Comparison of ENCODE assay signal across 8 cellular contexts in the genomic region with DNA sequence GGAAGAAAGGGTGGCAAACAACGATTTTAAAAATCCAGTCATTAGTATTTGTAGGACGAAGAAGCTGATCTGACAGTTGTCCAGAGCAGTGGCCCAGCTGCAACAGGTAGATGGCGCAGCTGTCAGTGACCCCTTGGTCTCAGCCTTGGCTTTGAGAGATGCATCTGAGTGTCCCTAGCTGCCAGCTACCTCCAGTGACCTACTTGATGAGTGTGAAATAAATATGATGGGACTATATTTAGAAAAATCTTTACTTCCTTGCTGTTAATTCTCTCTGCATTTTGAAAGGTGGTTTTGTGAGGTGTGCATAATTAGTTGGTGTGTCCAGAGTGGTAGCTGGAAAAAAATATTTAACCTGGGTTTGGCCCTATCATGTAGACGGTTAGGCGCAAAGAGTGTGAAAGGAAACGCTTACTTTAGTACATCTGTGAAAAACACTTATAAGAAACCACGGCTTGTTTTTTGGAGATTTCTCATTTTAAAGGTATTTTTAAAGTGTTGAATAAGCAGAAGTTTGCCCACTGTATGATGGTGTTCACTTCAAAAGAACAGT. TPM values are rescaled to one million over a fixed set of nuclear protein-coding genes. Genes with fewer than 3 reads are reported as not detected.
DNase-seq lines count a peak whose midpoint lies in the region; ATAC-seq, FAIRE-seq and TF ChIP-seq lines count a peak whose summit lies in the region.

No MANE protein-coding gene starts in this region.

- H3K4me3 Mint-ChIP-seq in astrocyte (ENCODE audit: unreplicated experiment): peak overlapping the region; percentile 84

- no peaks in the 10 kb centered on the region for H3K27me3 ChIP-seq in BJ (ENCODE audit: control insufficient read depth, insufficient read depth, low read length)
- no peaks in the 10 kb centered on the region for H3K27me3 ChIP-seq in astrocyte (ENCODE audit: insufficient read depth, low read length)
- peaks cover 12% of the 10 kb centered on the region for H3K27me3 ChIP-seq in iPS-15b (ENCODE audit: control insufficient read depth, insufficient read depth, low read length)

- CTCF ChIA-PET in BJ (lab: Yijun Ruan, JAX): interaction anchor here (0.6 to 3.2 kb wide), 8 partner anchors 10 to 169 kb away, joined by 3 to 16 read pairs (median 3); partner anchors contain the start of gene HIBCH

- peak overlapping the region; percentile 19 for H3K27ac ChIP-seq in astrocyte (ENCODE audit: low read depth, low read length)

- H3K9me3 ChIP-seq in astrocyte (ENCODE audit: insufficient read depth, low read depth, low read length): no peaks in the 10 kb centered on the region
- no peaks in the 10 kb centered on the region for H3K9me3 ChIP-seq in iPS-15b (ENCODE audit: control insufficient read depth, insufficient read depth, low read length)

- H3K9ac ChIP-seq in astrocyte (ENCODE audit: low read length): peak overlapping the region; percentile 86
- H3K9ac ChIP-seq in iPS-15b (ENCODE audit: low read depth, low read length): no peak overlapping the region

- peak; percentile 40 for TF ChIP-seq CTCF in BJ (IDR thresholded peaks at IDR 0.05; ENCODE audit: insufficient read depth, low read depth, low read length)
- TF ChIP-seq CTCF in astrocyte (IDR thresholded peaks at IDR 0.05; ENCODE audit: insufficient read depth, low read depth, low read length): peak; percentile 18

- peaks cover 18% of the 10 kb centered on the region for H3K79me2 ChIP-seq in astrocyte (ENCODE audit: insufficient read depth, low read length)

- FAIRE-seq in astrocyte (lab: Jason Lieb, UNC): no peak

- no peaks in the 10 kb centered on the region for H3K27me3 Mint-ChIP-seq in astrocyte (ENCODE audit: low read depth, unreplicated experiment)

- H2AFZ ChIP-seq in astrocyte (ENCODE audit: low read depth, low read length): peak overlapping the region; percentile 97

- ATAC-seq in GM18861 (IDR thresholded peaks at IDR 0.05; ENCODE audit: unreplicated experiment) (peak; percentile 64), HG02981 (IDR thresholded peaks at IDR 0.05; ENCODE audit: unreplicated experiment) (peak; percentile 52), sciatic nerve (peak; percentile 76)

- H3K4me1 Mint-ChIP-seq in astrocyte (ENCODE audit: low read depth, unreplicated experiment): peaks cover 4% of the 10 kb centered on the region

- H3K4me2 ChIP-seq in astrocyte (ENCODE audit: low read length): peak overlapping the region; percentile 96

- no peak overlapping the region for H3K27ac Mint-ChIP-seq in astrocyte (ENCODE audit: unreplicated experiment)

- H3K36me3 ChIP-seq in BJ (ENCODE audit: control insufficient read depth, insufficient read depth, low read length): no peaks in the 10 kb centered on the region
- H3K36me3 ChIP-seq in astrocyte (ENCODE audit: insufficient read depth, low read length): no peaks in the 10 kb centered on the region
- no peaks in the 10 kb centered on the region for H3K36me3 ChIP-seq in iPS-15b (ENCODE audit: control insufficient read depth, insufficient read depth, low read length)

- intact Hi-C loops in sciatic nerve (cut with DNase I): no loop called here

- peak overlapping the region; percentile 75 for H3K4me3 ChIP-seq in BJ (ENCODE audit: low read depth, low read length)
- peak overlapping the region; percentile 77 for H3K4me3 ChIP-seq in astrocyte (ENCODE audit: insufficient read depth, low read depth, low read length)
- peak overlapping the region; percentile 67 for H3K4me3 ChIP-seq in iPS-15b (ENCODE audit: low read depth, low read length)

- H3K4me1 ChIP-seq in astrocyte (ENCODE audit: insufficient read depth, low read length) (peaks cover 3% of the 10 kb centered on the region), iPS-15b (ENCODE audit: control insufficient read depth, insufficient read depth, low read length) (peaks cover 4% of the 10 kb centered on the region)

- H3K9me3 Mint-ChIP-seq in astrocyte (ENCODE audit: unreplicated experiment): no peaks in the 10 kb centered on the region

- H4K20me1 ChIP-seq in astrocyte (ENCODE audit: insufficient read depth, low read length): no peaks in the 10 kb centered on the region

- no peaks in the 10 kb centered on the region for H3K36me3 Mint-ChIP-seq in astrocyte (ENCODE audit: low read depth, unreplicated experiment)

- POLR2A ChIA-PET in BJ (lab: Charles Lee): interaction anchor here (0.7 kb wide), 1 partner anchor 175 kb away, joined by 5 read pairs; no protein-coding TSS in a partner anchor

- no peak for DNase-seq in BJ (ENCODE audit: low read depth)
- DNase-seq in NCI-H526 (lab: John Stamatoyannopoulos, UW): peak; percentile 30 to 78
- DNase-seq in astrocyte (ENCODE audit: low read depth): no peak
- DNase-seq in sciatic nerve (ENCODE audit: low spot score): peak; percentile 67
- no peak for DNase-seq in activated CD4-positive, alpha-beta T cell treated with anti-CD3 and anti-CD28 coated beads for 48 hours

RNA-seq across cellular contexts. Expression of gene INPP1, which starts 1.0 kb away (rescaled TPM):
- polyA plus RNA-seq in BJ (2011; rRNA removed): 6.5 and 8.8 TPM in 2 replicates
- polyA minus RNA-seq in BJ (2011; rRNA and poly(A)+ RNA removed): 3.3 and 4.4 TPM in 2 replicates
- 8.7 and 11.3 TPM in 2 replicates for total RNA-seq in astrocyte
- total RNA-seq in sciatic nerve: 31.7 TPM

RNA-seq across cellular contexts. Expression of gene HIBCH, which starts 24.7 kb away (rescaled TPM):
- polyA plus RNA-seq in BJ (2011; rRNA removed): 5.2 and 12.4 TPM in 2 replicates
- polyA minus RNA-seq in BJ (2011; rRNA and poly(A)+ RNA removed): 3.7 and 4.9 TPM in 2 replicates
- 15.6 and 16.3 TPM in 2 replicates for total RNA-seq in astrocyte
- total RNA-seq in sciatic nerve: 41.5 TPM

Comparison
In these comparisons a context has a peak if more than half of its experiments do, and no peak if none do; other contexts are left out.
1. DNase-seq: peak in NCI-H526 (2 of 2) and sciatic nerve (single experiment); none in BJ (single experiment), astrocyte (single experiment) and activated CD4-positive, alpha-beta T cell treated with anti-CD3 and anti-CD28 coated beads for 48 hours (single experiment).
2. Peak in every context shown above with its lines, with median percentiles within 50 percentile points of each other: H3K4me3 ChIP-seq and ATAC-seq.